In the genomic region with DNA sequence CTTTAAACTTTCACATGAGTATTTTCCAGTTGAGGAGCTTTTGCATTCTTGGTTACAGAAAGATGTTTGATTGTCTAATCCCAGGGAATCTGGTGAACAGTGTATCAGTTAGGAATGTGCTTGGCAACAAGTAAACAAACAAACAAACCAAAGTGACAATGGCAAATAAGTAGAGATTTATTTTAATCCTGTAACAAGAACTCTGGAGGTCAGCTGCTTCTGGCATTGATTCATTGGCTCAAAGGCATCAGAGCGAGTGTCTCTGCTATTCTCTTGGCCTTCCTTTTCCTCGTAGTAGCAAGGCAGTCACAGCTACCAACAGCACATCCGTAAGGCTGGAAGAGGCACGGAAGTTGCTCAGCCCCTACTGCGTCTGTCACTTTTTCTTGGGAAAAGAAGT, we compare ENCODE assay signal across 11 cellular contexts. TPM values are rescaled to one million over a fixed set of nuclear protein-coding genes. Genes with fewer than 3 reads are reported as not detected.
DNase-seq lines count a peak whose midpoint lies in the region; ATAC-seq, FAIRE-seq and TF ChIP-seq lines count a peak whose summit lies in the region.
"Had no signal": no experiment of that assay in that cellular context is flagged by ENCODE, and none has a peak within 500 bp of the region (broad histone marks: within the 10 kb centered on the region; RNA-seq: fewer than 3 reads in every experiment).

No MANE protein-coding gene starts in this region.

- no peak for FAIRE-seq in RCC 7860 (lab: Jason Lieb, UNC)

- peaks cover 51% of the 10 kb centered on the region for H3K4me1 ChIP-seq in left ventricle myocardium inferior

- CTCF ChIA-PET in WTC11 (lab: Charles Lee): no interaction called here

- no peak for ATAC-seq in WTC11

- peaks cover 12% of the 10 kb centered on the region for H3K36me3 Mint-ChIP-seq in WTC11

- H3K27ac ChIP-seq in left ventricle myocardium inferior (replicated peaks): peak overlapping the region; percentile 79

- peak overlapping the region; percentile 29 for H3K4me3 ChIP-seq in left ventricle myocardium inferior
- H3K4me3 ChIP-seq in retinal pigment epithelial cell (ENCODE audit: low read length): no peak overlapping the region

- peaks cover 27% of the 10 kb centered on the region for H3K9me3 ChIP-seq in left ventricle myocardium inferior (replicated peaks)

- H3K4me1 Mint-ChIP-seq in WTC11: peaks cover 13% of the 10 kb centered on the region; the same call in 1 of the 2 replicates

- H3K9me3 Mint-ChIP-seq in WTC11: peaks cover 23% of the 10 kb centered on the region

- no peak overlapping the region for H3K4me3 Mint-ChIP-seq in WTC11
- H3K4me3 Mint-ChIP-seq: nephron progenitor cell had no signal

- H3K36me3 ChIP-seq in left ventricle myocardium inferior: peaks cover 7% of the 10 kb centered on the region

- peak; percentile 59 for DNase-seq in AG20443 (ENCODE audit: low spot score)
- DNase-seq in WTC11 (ENCODE audit: low spot score): no peak
- no peak for DNase-seq in left ventricle myocardium inferior
- peak; percentile 29 for DNase-seq in retinal pigment epithelial cell (ENCODE audit: low read depth)
- no peak for DNase-seq in NCI-H2107 (lab: John Stamatoyannopoulos, UW)
- no peak for DNase-seq in globus pallidus (ENCODE audit: low spot score)
- no peak for DNase-seq in RCC 7860 (ENCODE audit: low spot score)
- no peak for DNase-seq in T-helper 2 cell
- DNase-seq: activated T-cell treated with anti-CD3 and anti-CD28 coated beads, Interleukin-2, amount 50 U/mL, for 1 hour; islet precursor cell; nephron progenitor cell had no signal

- TF ChIP-seq CTCF in WTC11 (IDR thresholded peaks at IDR 0.05) (no peak), left ventricle myocardium inferior (IDR thresholded peaks at IDR 0.05; ENCODE audit: borderline replicate concordance) (no peak), retinal pigment epithelial cell (conservative IDR thresholded peaks at IDR 0.05; ENCODE audit: low read depth, low read length) (no peak)

- H3K27me3 Mint-ChIP-seq in WTC11 (ENCODE audit: low read depth): no peaks in the 10 kb centered on the region

- H3K27ac Mint-ChIP-seq in WTC11: 0 out of 2 replicates have a peak overlapping the region, but pooled peaks have one; percentile 42
- H3K27ac Mint-ChIP-seq: nephron progenitor cell had no signal

- intact Hi-C loops in left ventricle myocardium inferior (cut with micrococcal nuclease): no loop called here

- POLR2A ChIA-PET in WTC11 (lab: Charles Lee): interaction anchor here (0.5 kb wide), 1 partner anchor 1169 kb away, joined by 4 read pairs; no protein-coding TSS in a partner anchor

- H3K27me3 ChIP-seq in left ventricle myocardium inferior (ENCODE audit: low read depth): no peaks in the 10 kb centered on the region

TF ChIP-seq in WTC11, 78 proteins besides CTCF, POLR2A, EP300 and RAD21:
- TF ChIP-seq TP53 (CRISPR knock-in tag; IDR thresholded peaks at IDR 0.05) (no peak), HMGA2 (CRISPR knock-in tag; IDR thresholded peaks at IDR 0.05) (no peak), E2F1 (CRISPR knock-in tag; IDR thresholded peaks at IDR 0.05) (no peak), NFYB (CRISPR knock-in tag; conservative IDR thresholded peaks at IDR 0.05; ENCODE audit: low read depth) (no peak), ZNF423 (CRISPR knock-in tag; IDR thresholded peaks at IDR 0.05) (no peak)
- TF ChIP-seq, protein P1, sequence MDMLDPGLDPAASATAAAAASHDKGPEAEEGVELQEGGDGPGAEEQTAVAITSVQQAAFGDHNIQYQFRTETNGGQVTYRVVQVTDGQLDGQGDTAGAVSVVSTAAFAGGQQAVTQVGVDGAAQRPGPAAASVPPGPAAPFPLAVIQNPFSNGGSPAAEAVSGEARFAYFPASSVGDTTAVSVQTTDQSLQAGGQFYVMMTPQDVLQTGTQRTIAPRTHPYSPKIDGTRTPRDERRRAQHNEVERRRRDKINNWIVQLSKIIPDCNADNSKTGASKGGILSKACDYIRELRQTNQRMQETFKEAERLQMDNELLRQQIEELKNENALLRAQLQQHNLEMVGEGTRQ (CRISPR knock-in tag; IDR thresholded peaks at IDR 0.05): no peak

RNA-seq across cellular contexts. Expression of gene CRADD, which starts 37.2 kb away (rescaled TPM):
- total RNA-seq in WTC11 (2021) (7.1 to 11.6 TPM (median 9.1 TPM) in 3 replicates), left ventricle myocardium inferior (46.4 TPM)

Comparison
In these comparisons a context has a peak if more than half of its experiments do, and no peak if none do; other contexts are left out.
1. DNase-seq: peak in AG20443 (single experiment) and retinal pigment epithelial cell (single experiment); none in WTC11 (single experiment), left ventricle myocardium inferior (single experiment), NCI-H2107 (single experiment), globus pallidus (single experiment), RCC 7860 (single experiment) and T-helper 2 cell (0 of 5).